Comparison of ENCODE assay signal across 8 cellular contexts in the genomic region with DNA sequence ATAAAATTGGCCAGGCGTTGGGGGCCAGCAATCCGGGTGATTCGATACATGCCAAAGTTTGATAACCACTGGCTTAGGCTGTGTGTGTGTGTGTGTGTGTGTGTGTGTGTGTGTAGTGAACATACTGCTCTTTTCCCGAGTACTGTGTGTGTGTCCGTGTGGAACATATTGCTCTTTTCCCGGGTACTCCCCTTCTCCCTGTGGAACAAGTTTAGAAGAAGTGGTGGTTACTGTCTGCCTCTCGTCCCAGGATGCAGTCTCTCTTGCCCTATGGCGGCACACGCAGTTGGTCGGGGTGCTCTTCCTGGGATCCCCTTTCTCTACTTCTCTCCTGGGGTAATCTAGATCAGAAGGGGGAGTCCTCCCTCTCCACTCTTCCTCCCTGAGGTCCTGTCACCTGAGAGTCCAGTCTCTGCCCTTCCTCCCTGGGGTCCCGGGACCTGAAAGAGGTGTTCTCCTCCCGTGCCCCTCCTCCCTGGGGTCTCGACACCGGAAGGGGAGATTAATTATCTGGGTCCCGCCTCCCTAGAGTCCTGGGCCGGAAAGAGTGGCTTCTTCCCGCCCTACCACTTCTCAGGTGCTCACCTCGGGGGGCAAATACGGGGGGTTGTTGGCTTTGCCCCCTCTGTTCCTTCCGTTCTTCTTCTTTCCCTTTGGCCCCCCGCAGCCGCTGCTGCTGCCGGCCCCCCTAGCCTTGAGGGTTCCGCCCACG. TPM values are rescaled to one million over a fixed set of nuclear protein-coding genes. Genes with fewer than 3 reads are reported as not detected.
A peak's percentile ranks its signal among the peaks of the same experiment; 100 is the strongest.
DNase-seq lines count a peak whose midpoint lies in the region; ATAC-seq and TF ChIP-seq lines count a peak whose summit lies in the region.

No MANE protein-coding gene starts in this region.

- H3K4me1 ChIP-seq in lung (ENCODE audit: control insufficient read depth in 2 of 2, insufficient read depth in 2 of 2, low read length in 2 of 2), result peaks cover 3 to 5% of the 10 kb centered on the region in 2 donors

- peak; percentile 19 for ATAC-seq in GM21423 (IDR thresholded peaks at IDR 0.05; ENCODE audit: unreplicated experiment)
- no peak for ATAC-seq in lung (ENCODE audit: insufficient read depth, low FRiP score)

- peak overlapping the region; percentile 79 to 99 for H3K27ac ChIP-seq in lung (ENCODE audit: low read depth in 1 of 2, low read length in 1 of 2)

- peaks cover 28 to 34% of the 10 kb centered on the region in 2 donors for H3K36me3 Mint-ChIP-seq in CD14-positive monocyte
- peaks cover 34% of the 10 kb centered on the region for H3K36me3 Mint-ChIP-seq in activated CD4-positive, alpha-beta T cell treated with anti-CD3 and anti-CD28 coated beads, Interleukin-2, amount 10 ng/mL, durations not matched to agents 24 days and 14 days (ENCODE audit: low read depth)

- H3K9me3 Mint-ChIP-seq in CD14-positive monocyte, result no peaks in the 10 kb centered on the region
- H3K9me3 Mint-ChIP-seq in activated CD4-positive, alpha-beta T cell treated with anti-CD3 and anti-CD28 coated beads, Interleukin-2, amount 10 ng/mL, durations not matched to agents 24 days and 14 days, result no peaks in the 10 kb centered on the region

- H3K27ac Mint-ChIP-seq in CD14-positive monocyte, result peak overlapping the region; percentile 93 to 99 (median 98)
- peak overlapping the region; percentile 99 for H3K27ac Mint-ChIP-seq in activated CD4-positive, alpha-beta T cell treated with anti-CD3 and anti-CD28 coated beads, Interleukin-2, amount 10 ng/mL, durations not matched to agents 24 days and 14 days

- no peaks in the 10 kb centered on the region for H3K27me3 ChIP-seq in lung (ENCODE audit: control insufficient read depth, insufficient read depth)

- WGBS in lung, 2 donors, result 2 to 6% methylated on average over 25 of the region's 25 CpGs

- TF ChIP-seq CTCF in CD14-positive monocyte (IDR thresholded peaks at IDR 0.05), result no peak
- no peak for TF ChIP-seq CTCF in lung (IDR thresholded peaks at IDR 0.05; ENCODE audit: control extremely low read depth, extremely low read depth)

- H3K9me3 ChIP-seq in lung (ENCODE audit: control insufficient read depth in 2 of 2, insufficient read depth in 1 of 2, low read length in 1 of 2), result no peaks in the 10 kb centered on the region

- intact Hi-C loops in CD14-positive monocyte (cut with micrococcal nuclease), result loop anchor here (5.0 kb wide), 2 partner anchors 51 to 619 kb away; a partner anchor contains a TSS
- intact Hi-C loops in activated CD4-positive, alpha-beta T cell treated with anti-CD3 and anti-CD28 coated beads, Interleukin-2, amount 10 ng/mL, durations not matched to agents 24 days and 14 days (cut with micrococcal nuclease), result loop anchor here (1.0 to 5.0 kb wide), 6 partner anchors 52 to 498 kb away; a partner anchor contains a TSS

- peak overlapping the region; percentile 93 to 96 for H3K4me3 Mint-ChIP-seq in CD14-positive monocyte
- H3K4me3 Mint-ChIP-seq in activated CD4-positive, alpha-beta T cell treated with anti-CD3 and anti-CD28 coated beads, Interleukin-2, amount 10 ng/mL, durations not matched to agents 24 days and 14 days, result peak overlapping the region; percentile 99

- H3K27me3 Mint-ChIP-seq in CD14-positive monocyte (ENCODE audit: low read depth in 3 of 3), result peaks cover 0 to 1% (median 0%) of the 10 kb centered on the region in 3 donors
- H3K27me3 Mint-ChIP-seq in activated CD4-positive, alpha-beta T cell treated with anti-CD3 and anti-CD28 coated beads, Interleukin-2, amount 10 ng/mL, durations not matched to agents 24 days and 14 days, result no peaks in the 10 kb centered on the region

- H3K4me1 Mint-ChIP-seq in CD14-positive monocyte, result peaks cover 43% of the 10 kb centered on the region
- H3K4me1 Mint-ChIP-seq in activated CD4-positive, alpha-beta T cell treated with anti-CD3 and anti-CD28 coated beads, Interleukin-2, amount 10 ng/mL, durations not matched to agents 24 days and 14 days, result peaks cover 36% of the 10 kb centered on the region

- DNase-seq in CD14-positive monocyte (ENCODE audit: low spot score) (no peak), NCI-H1694 (lab: John Stamatoyannopoulos, UW) (peak; percentile 20), ecto neural progenitor cell (ENCODE audit: low spot score) (peak; percentile 75), lung (ENCODE audit: low spot score) (peak; percentile 65), NCI-H2107 (lab: John Stamatoyannopoulos, UW) (no peak)
- DNase-seq in activated CD4-positive, alpha-beta T cell treated with anti-CD3 and anti-CD28 coated beads, Interleukin-2, amount 10 ng/mL, durations not matched to agents 24 days and 14 days, result peak; percentile 89
- DNase-seq in stimulated activated CD8-positive, alpha-beta memory T cell treated with anti-CD3 and anti-CD28 coated beads, Interleukin-4, amount 100 ng/mL, for 24 hours (ENCODE audit: low read depth), result peak; percentile 24

- peaks cover 11 to 22% of the 10 kb centered on the region in 2 donors for H3K36me3 ChIP-seq in lung (ENCODE audit: control insufficient read depth in 2 of 2, insufficient read depth in 2 of 2, low read length in 2 of 2)

- H3K4me3 ChIP-seq in lung, result peak overlapping the region; percentile 59

RNA-seq across cellular contexts. Expression of a gene that starts 0.5 kb away (rescaled TPM):
- polyA plus RNA-seq in CD14-positive monocyte (1 to 10 TPM; 3.6 to 4.9 TPM), lung (10 to 100 TPM; 49.9 to 67.5 TPM)
- total RNA-seq in activated CD4-positive, alpha-beta T cell treated with anti-CD3 and anti-CD28 coated beads, Interleukin-2, amount 10 ng/mL, durations not matched to agents 24 days and 14 days, result 69.4 and 70.3 TPM in 2 replicates
- total RNA-seq in lung, result 10 to 100 TPM; 54.0 to 78.4 TPM

RNA-seq across cellular contexts. Expression of a gene that starts 7.1 kb away (rescaled TPM):
- polyA plus RNA-seq in CD14-positive monocyte (10 to 100 TPM; 17.3 to 26.5 TPM), lung (10 to 100 TPM; 14.9 to 29.3 TPM)
- total RNA-seq in activated CD4-positive, alpha-beta T cell treated with anti-CD3 and anti-CD28 coated beads, Interleukin-2, amount 10 ng/mL, durations not matched to agents 24 days and 14 days, result 36.3 and 40.2 TPM in 2 replicates
- 10 to 100 TPM; 18.0 to 19.5 TPM for total RNA-seq in lung

RNA-seq across cellular contexts. Expression of a gene that starts 16.3 kb away (rescaled TPM):
- polyA plus RNA-seq in CD14-positive monocyte (under 1 TPM; 0.13 to 0.52 TPM), lung (1 to 10 TPM; 1.7 to 3.8 TPM)
- not detected in 2 replicates for total RNA-seq in activated CD4-positive, alpha-beta T cell treated with anti-CD3 and anti-CD28 coated beads, Interleukin-2, amount 10 ng/mL, durations not matched to agents 24 days and 14 days
- total RNA-seq in lung, result 1 to 10 TPM; 5.4 to 6.4 TPM

RNA-seq across cellular contexts. Expression of a gene that starts 52.6 kb away (rescaled TPM):
- 1 to 10 TPM; 2.0 to 2.1 TPM for polyA plus RNA-seq in CD14-positive monocyte
- total RNA-seq in activated CD4-positive, alpha-beta T cell treated with anti-CD3 and anti-CD28 coated beads, Interleukin-2, amount 10 ng/mL, durations not matched to agents 24 days and 14 days, result 34.2 and 37.9 TPM in 2 replicates
- 10 to 100 TPM; 10.1 to 27.3 TPM for total RNA-seq in lung
- 1 to 10 TPM; 4.0 to 4.8 TPM for polyA plus RNA-seq in lung

RNA-seq across cellular contexts. Expression of a gene that starts 52.7 kb away (rescaled TPM):
- polyA plus RNA-seq in CD14-positive monocyte, result 10 to 100 TPM in 1 of 2 donors, 1 to 10 TPM in 1; 8.0 to 13.8 TPM
- 143 and 145 TPM in 2 replicates for total RNA-seq in activated CD4-positive, alpha-beta T cell treated with anti-CD3 and anti-CD28 coated beads, Interleukin-2, amount 10 ng/mL, durations not matched to agents 24 days and 14 days
- 10 to 100 TPM; 18.9 to 30.1 TPM for total RNA-seq in lung
- 10 to 100 TPM in 1 of 2 donors, 1 to 10 TPM in 1; 9.3 to 13.8 TPM for polyA plus RNA-seq in lung

Comparison
In these comparisons a context has a peak if more than half of its experiments do, and no peak if none do; other contexts are left out.
1. DNase-seq: peak in NCI-H1694 (single experiment), activated CD4-positive, alpha-beta T cell treated with anti-CD3 and anti-CD28 coated beads, Interleukin-2, amount 10 ng/mL, durations not matched to agents 24 days and 14 days (single experiment), ecto neural progenitor cell (single experiment), lung (single experiment) and stimulated activated CD8-positive, alpha-beta memory T cell treated with anti-CD3 and anti-CD28 coated beads, Interleukin-4, amount 100 ng/mL, for 24 hours (single experiment); none in CD14-positive monocyte (single experiment) and NCI-H2107 (single experiment).